ENCODE assay signal across 19 cellular contexts in the genomic region with DNA sequence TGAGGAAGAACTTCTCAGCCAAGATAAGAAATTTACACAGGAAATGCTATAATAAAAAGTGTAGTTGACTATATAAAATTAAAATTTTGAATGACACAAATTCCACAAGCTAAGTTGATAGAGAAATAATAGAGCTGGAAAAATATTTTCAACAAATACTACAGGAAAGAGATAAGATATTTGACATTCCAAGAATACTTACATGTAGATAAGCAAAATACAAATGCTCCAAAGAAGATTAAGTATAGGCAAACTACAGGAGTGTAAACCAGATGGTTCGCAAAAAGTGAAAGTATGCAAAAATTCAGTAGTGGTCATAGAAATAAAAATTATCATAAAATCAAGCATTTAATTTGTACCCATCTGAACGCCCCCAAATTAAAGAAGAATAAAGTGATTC.
"Had no signal": no experiment of that assay in that cellular context is flagged by ENCODE, and none has a peak within 500 bp of the region (broad histone marks: within the 10 kb centered on the region; RNA-seq: fewer than 3 reads in every experiment).

No MANE protein-coding gene starts in this region.

- ATAC-seq: gastrocnemius medialis; heart right ventricle; left cardiac atrium; lower lobe of right lung; right cardiac atrium; stimulated activated memory B cell treated with anti-CD40 and anti-IgM and Interleukin-4, amounts not matched to agents 10 μg/mL and 1 μg/mL and 100 μg/mL, for 72 hours; upper lobe of right lung had no signal

- FAIRE-seq: kidney, pancreas, small intestine had no signal

- H3K27ac ChIP-seq: gastrocnemius medialis, heart right ventricle, left ventricle myocardium inferior, lower lobe of right lung, pancreas, testis, tibial nerve, upper lobe of right lung, vagina had no signal

- H3K4me3 ChIP-seq: gastrocnemius medialis, heart right ventricle, left ventricle myocardium inferior, lower lobe of right lung, pancreas, testis, tibial nerve, upper lobe of right lung, vagina had no signal

- DNase-seq: erythroblast; gastrocnemius medialis; heart right ventricle; kidney; left cardiac atrium; left ventricle myocardium inferior; lower lobe of right lung; mesenchymal stem cell; naive B cell; occipital lobe; pancreas; right cardiac atrium; small intestine; stimulated activated CD4-positive, alpha-beta T cell treated with anti-CD3 and anti-CD28 coated beads, Interleukin-4, amount 100 ng/mL, for 1 hour; testis; upper lobe of right lung had no signal
